Comparison of ENCODE assay signal across 17 cellular contexts in genomic region chr17:68886401-68886800, GRCh38.
"Had no signal": no experiment of that assay in that cellular context is flagged by ENCODE, and none has a peak within 500 bp of the region (broad histone marks: within the 10 kb centered on the region; RNA-seq: fewer than 3 reads in every experiment).

No MANE protein-coding gene starts in this region.

- H3K4me1 Mint-ChIP-seq: stimulated activated naive B cell treated with anti-CD40 and anti-IgM and Interleukin-4, amounts not matched to agents 10 μg/mL and 1 μg/mL and 100 μg/mL, for 72 hours; stimulated activated naive CD8-positive, alpha-beta T cell treated with anti-CD3 and anti-CD28 coated beads, Interleukin-15, amount 100 ng/mL, for 72 hours had no signal

- H3K9me3 ChIP-seq: heart left ventricle, neutrophil, sigmoid colon, testis, tibial nerve, upper lobe of right lung had no signal

- H3K27ac Mint-ChIP-seq: naive thymus-derived CD4-positive, alpha-beta T cell; stimulated activated naive B cell treated with anti-CD40 and anti-IgM and Interleukin-4, amounts not matched to agents 10 μg/mL and 1 μg/mL and 100 μg/mL, for 72 hours; stimulated activated naive CD8-positive, alpha-beta T cell treated with anti-CD3 and anti-CD28 coated beads, Interleukin-15, amount 100 ng/mL, for 72 hours had no signal

- H3K9me3 Mint-ChIP-seq: naive thymus-derived CD4-positive, alpha-beta T cell; stimulated activated naive B cell treated with anti-CD40 and anti-IgM and Interleukin-4, amounts not matched to agents 10 μg/mL and 1 μg/mL and 100 μg/mL, for 72 hours; stimulated activated naive CD8-positive, alpha-beta T cell treated with anti-CD3 and anti-CD28 coated beads, Interleukin-15, amount 100 ng/mL, for 72 hours had no signal

- H3K27me3 Mint-ChIP-seq: stimulated activated naive CD8-positive, alpha-beta T cell treated with anti-CD3 and anti-CD28 coated beads, Interleukin-15, amount 100 ng/mL, for 72 hours had no signal

- ATAC-seq: heart left ventricle; naive thymus-derived CD4-positive, alpha-beta T cell; stimulated activated naive B cell treated with anti-CD40 and anti-IgM and Interleukin-4, amounts not matched to agents 10 μg/mL and 1 μg/mL and 100 μg/mL, for 72 hours; stimulated activated naive CD8-positive, alpha-beta T cell treated with anti-CD3 and anti-CD28 coated beads, Interleukin-15, amount 100 ng/mL, for 72 hours; upper lobe of right lung had no signal

- H3K36me3 ChIP-seq: neutrophil had no signal

- DNase-seq: effector memory CD4-positive, alpha-beta T cell; erythroblast; heart left ventricle; hippocampal formation; kidney glomerular epithelial cell; naive thymus-derived CD4-positive, alpha-beta T cell; posterior cingulate gyrus; sigmoid colon; stimulated activated CD4-positive, alpha-beta T cell treated with anti-CD3 and anti-CD28 coated beads, Interleukin-2, amount 100 ng/mL, for 24 hours; stimulated activated CD4-positive, alpha-beta T cell treated with anti-CD3 and anti-CD28 coated beads, Interleukin-4, amount 100 ng/mL, for 4 hours; stimulated activated naive B cell treated with anti-CD40 and anti-IgM and Interleukin-4, amounts not matched to agents 10 μg/mL and 1 μg/mL and 100 μg/mL, for 72 hours; stimulated activated naive CD8-positive, alpha-beta T cell treated with anti-CD3 and anti-CD28 coated beads, Interleukin-15, amount 100 ng/mL, for 72 hours; testis; upper lobe of right lung had no signal

- H3K4me3 Mint-ChIP-seq: naive thymus-derived CD4-positive, alpha-beta T cell; stimulated activated naive B cell treated with anti-CD40 and anti-IgM and Interleukin-4, amounts not matched to agents 10 μg/mL and 1 μg/mL and 100 μg/mL, for 72 hours; stimulated activated naive CD8-positive, alpha-beta T cell treated with anti-CD3 and anti-CD28 coated beads, Interleukin-15, amount 100 ng/mL, for 72 hours had no signal

- H3K4me3 ChIP-seq: heart left ventricle, sigmoid colon, skin epidermis, testis, tibial nerve, upper lobe of right lung had no signal

- H3K36me3 Mint-ChIP-seq: naive thymus-derived CD4-positive, alpha-beta T cell; stimulated activated naive B cell treated with anti-CD40 and anti-IgM and Interleukin-4, amounts not matched to agents 10 μg/mL and 1 μg/mL and 100 μg/mL, for 72 hours had no signal

- H3K27ac ChIP-seq: heart left ventricle, neutrophil, sigmoid colon, skin epidermis, tibial nerve, upper lobe of right lung had no signal

- H3K27me3 ChIP-seq: heart left ventricle, neutrophil, sigmoid colon, testis, tibial nerve, upper lobe of right lung had no signal

- H3K4me1 ChIP-seq: heart left ventricle, sigmoid colon, testis, tibial nerve, upper lobe of right lung had no signal
